29 cellular contexts compared by ENCODE assay signal in genomic region chr4:54446556-54446955, GRCh38.
"Had no signal": no experiment of that assay in that cellular context is flagged by ENCODE, and none has a peak within 500 bp of the region (broad histone marks: within the 10 kb centered on the region; RNA-seq: fewer than 3 reads in every experiment).

No MANE protein-coding gene starts in this region.

- H3K79me2 ChIP-seq: parathyroid adenoma had no signal

- H3K4me1 ChIP-seq: left lung, lower lobe of right lung, parathyroid adenoma, psoas muscle, right atrium auricular region, right lobe of liver, tibial nerve, vagina had no signal

- H3K4me1 Mint-ChIP-seq: naive thymus-derived CD8-positive, alpha-beta T cell; nephron; neural crest cell; stimulated activated memory B cell treated with anti-CD40 and anti-IgM and Interleukin-4, amounts not matched to agents 10 μg/mL and 1 μg/mL and 100 μg/mL, for 72 hours; stimulated activated naive CD8-positive, alpha-beta T cell treated with anti-CD3 and anti-CD28 coated beads, Interleukin-15, amount 100 ng/mL, for 72 hours had no signal

- H3K9me3 ChIP-seq: lower lobe of right lung, psoas muscle, right lobe of liver, vagina had no signal

- H3K27me3 ChIP-seq: left lung, right atrium auricular region, right lobe of liver, tibial nerve, vagina had no signal

- H3K36me3 ChIP-seq: left lung, lower lobe of right lung, right atrium auricular region, right lobe of liver, tibial nerve, vagina had no signal

- H3K4me3 ChIP-seq: left lung, lower lobe of right lung, psoas muscle, right atrium auricular region, right lobe of liver, smooth muscle cell, tibial nerve, vagina had no signal

- H3K4me3 Mint-ChIP-seq: immature natural killer cell; naive thymus-derived CD8-positive, alpha-beta T cell; nephron; neural crest cell; stimulated activated memory B cell treated with anti-CD40 and anti-IgM and Interleukin-4, amounts not matched to agents 10 μg/mL and 1 μg/mL and 100 μg/mL, for 72 hours; stimulated activated naive CD8-positive, alpha-beta T cell treated with anti-CD3 and anti-CD28 coated beads, Interleukin-15, amount 100 ng/mL, for 72 hours; type B pancreatic cell had no signal

- FAIRE-seq: islet of Langerhans, kidney had no signal

- H3K27ac Mint-ChIP-seq: immature natural killer cell; naive thymus-derived CD8-positive, alpha-beta T cell; nephron; stimulated activated memory B cell treated with anti-CD40 and anti-IgM and Interleukin-4, amounts not matched to agents 10 μg/mL and 1 μg/mL and 100 μg/mL, for 72 hours; stimulated activated naive CD8-positive, alpha-beta T cell treated with anti-CD3 and anti-CD28 coated beads, Interleukin-15, amount 100 ng/mL, for 72 hours; type B pancreatic cell had no signal

- H2AFZ ChIP-seq: parathyroid adenoma had no signal

- H3K4me2 ChIP-seq: smooth muscle cell had no signal

- DNase-seq: hypothalamus; immature natural killer cell; kidney; left colon; left lung; lower lobe of right lung; mammary epithelial cell; mesenchymal stem cell; naive thymus-derived CD8-positive, alpha-beta T cell; nucleus accumbens; psoas muscle; right lobe of liver; stimulated activated CD4-positive, alpha-beta T cell treated with anti-CD3 and anti-CD28 coated beads, Interleukin-1b, Interleukin-23, amount 100 ng/mL, for 48 hours; stimulated activated CD4-positive, alpha-beta T cell treated with anti-CD3 and anti-CD28 coated beads, Interleukin-2, amount 100 ng/mL, for 48 hours; stimulated activated CD4-positive, alpha-beta T cell treated with anti-CD3 and anti-CD28 coated beads, Interleukin-4, amount 100 ng/mL, for 4 hours; stimulated activated CD8-positive, alpha-beta memory T cell treated with anti-CD3 and anti-CD28 coated beads, Interleukin-4, amount 100 ng/mL, for 48 hours; stimulated activated naive CD4-positive, alpha-beta T cell treated with Interleukin-2 at 50 U/mL for 16 hours; stimulated activated naive CD8-positive, alpha-beta T cell treated with anti-CD3 and anti-CD28 coated beads, Interleukin-15, amount 100 ng/mL, for 72 hours; substantia nigra had no signal

- H3K27ac ChIP-seq: left lung, lower lobe of right lung, parathyroid adenoma, psoas muscle, right atrium auricular region, right lobe of liver, tibial nerve, vagina had no signal

- H3K9ac ChIP-seq: parathyroid adenoma had no signal

- H3K36me3 Mint-ChIP-seq: stimulated activated memory B cell treated with anti-CD40 and anti-IgM and Interleukin-4, amounts not matched to agents 10 μg/mL and 1 μg/mL and 100 μg/mL, for 72 hours; type B pancreatic cell had no signal
